Comparison of ENCODE assay signal across 1 cellular context in genomic region chr1:225435957-225436392, GRCh38.
TF ChIP-seq lines count a peak whose summit lies in the region.

No MANE protein-coding gene starts in this region.

TF ChIP-seq in H1, 55 proteins besides CTCF, POLR2A, EP300 and RAD21 (continued from another document):
- TF ChIP-seq SIN3A (conservative IDR thresholded peaks at IDR 0.05 in 1 of 2, IDR thresholded peaks at IDR 0.05 in 1 of 2; ENCODE audit: low read depth in 1 of 2, low read length in 2 of 2) (no peak), NRF1 (IDR thresholded peaks at IDR 0.05; ENCODE audit: low read depth, low read length) (no peak), BRCA1 (IDR thresholded peaks at IDR 0.05; ENCODE audit: low read depth, low read length) (no peak)
